Comparison of ENCODE assay signal across 8 cellular contexts in the genomic region with DNA sequence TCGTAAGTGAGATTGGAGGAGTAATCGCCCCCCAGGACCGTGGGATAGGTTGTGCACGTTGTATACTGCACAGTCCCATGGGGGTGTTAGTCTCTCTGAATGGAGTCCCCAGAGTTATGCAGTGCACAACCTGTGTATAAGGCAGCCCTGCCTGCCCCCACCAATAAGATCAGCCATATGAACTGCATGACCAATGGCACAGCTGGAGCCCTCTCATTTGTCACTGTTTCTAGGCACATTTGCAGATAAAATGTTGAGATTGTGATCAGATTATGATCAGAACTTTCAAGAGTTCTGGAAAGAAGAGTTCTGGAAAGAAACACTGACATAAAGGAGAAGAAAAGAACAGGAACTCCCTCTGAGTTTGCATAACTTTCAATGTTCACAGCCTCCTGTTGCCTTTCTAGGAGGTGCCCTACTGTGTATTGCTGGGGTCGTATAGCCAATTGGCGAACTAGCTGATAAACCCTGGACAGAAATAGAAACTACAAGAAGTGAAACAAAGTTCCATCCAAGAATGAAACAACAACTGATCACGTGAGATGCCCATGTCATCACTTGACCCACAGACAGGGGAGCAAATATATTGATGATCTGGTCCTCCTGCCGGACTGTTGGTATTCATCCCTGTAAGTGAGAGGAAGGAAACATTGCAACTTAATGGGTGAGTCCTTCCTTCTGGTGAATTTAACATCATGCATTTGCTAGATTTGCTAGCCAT. TPM values are rescaled to one million over a fixed set of nuclear protein-coding genes. Genes with fewer than 3 reads are reported as not detected.
DNase-seq lines count a peak whose midpoint lies in the region; ATAC-seq and TF ChIP-seq lines count a peak whose summit lies in the region.

No MANE protein-coding gene starts in this region.

- WGBS in sigmoid colon, 2 donors = 70% methylated on average over 8 of the region's 8 CpGs

- H3K27me3 ChIP-seq in lower lobe of right lung (ENCODE audit: low read depth) (no peaks in the 10 kb centered on the region), sigmoid colon (no peaks in the 10 kb centered on the region)

- TF ChIP-seq POLR2A in sigmoid colon (IDR thresholded peaks at IDR 0.05) = no peak

- H3K4me1 ChIP-seq in lower lobe of right lung (peaks cover 7% of the 10 kb centered on the region), sigmoid colon (peaks cover 0 to 7% (median 0%) of the 10 kb centered on the region in 4 donors)

- TF ChIP-seq EP300 in sigmoid colon (IDR thresholded peaks at IDR 0.05) = no peak

- H3K27ac ChIP-seq in lower lobe of right lung (no peak overlapping the region), sigmoid colon (no peak overlapping the region)

- TF ChIP-seq CTCF in lower lobe of right lung (IDR thresholded peaks at IDR 0.05) (no peak), sigmoid colon (IDR thresholded peaks at IDR 0.05) (no peak)

- DNase-seq in lower lobe of right lung = no peak
- DNase-seq in NCI-H1930 (lab: John Stamatoyannopoulos, UW) = no peak
- DNase-seq in NCI-H446 (lab: John Stamatoyannopoulos, UW) = no peak
- no peak for DNase-seq in sigmoid colon
- DNase-seq in stimulated activated CD4-positive, alpha-beta T cell treated with anti-CD3 and anti-CD28 coated beads, Interleukin-2, amount 100 ng/mL, for 24 hours = no peak

- intact Hi-C loops in lower lobe of right lung (cut with DNase I) (no loop called here), sigmoid colon (cut with DNase I) (no loop called here)

- H3K36me3 ChIP-seq in lower lobe of right lung (no peaks in the 10 kb centered on the region), sigmoid colon (no peaks in the 10 kb centered on the region)

- H3K4me3 ChIP-seq in lower lobe of right lung (no peak overlapping the region), sigmoid colon (no peak overlapping the region)

- peak; percentile 98 for ATAC-seq in GM18867 (IDR thresholded peaks at IDR 0.05; ENCODE audit: unreplicated experiment)
- ATAC-seq in GM21723 (IDR thresholded peaks at IDR 0.05; ENCODE audit: unreplicated experiment) = peak; percentile 98
- ATAC-seq in HG03469 (IDR thresholded peaks at IDR 0.05; ENCODE audit: unreplicated experiment) = peak; percentile 94
- ATAC-seq in lower lobe of right lung = peak; percentile 45 to 60

- no peaks in the 10 kb centered on the region for H3K9me3 ChIP-seq in lower lobe of right lung
- H3K9me3 ChIP-seq in sigmoid colon = no peaks in the 10 kb centered on the region

RNA-seq across cellular contexts. Expression of a gene that starts 49.6 kb away (rescaled TPM):
- total RNA-seq in lower lobe of right lung (376 TPM), sigmoid colon (100 to 1,000 TPM; 148 to 341 (median 277) TPM)
- 100 to 1,000 TPM; 324 to 625 (median 452) TPM for polyA plus RNA-seq in sigmoid colon
